Comparison of ENCODE assay signal across 9 cellular contexts in the genomic region with DNA sequence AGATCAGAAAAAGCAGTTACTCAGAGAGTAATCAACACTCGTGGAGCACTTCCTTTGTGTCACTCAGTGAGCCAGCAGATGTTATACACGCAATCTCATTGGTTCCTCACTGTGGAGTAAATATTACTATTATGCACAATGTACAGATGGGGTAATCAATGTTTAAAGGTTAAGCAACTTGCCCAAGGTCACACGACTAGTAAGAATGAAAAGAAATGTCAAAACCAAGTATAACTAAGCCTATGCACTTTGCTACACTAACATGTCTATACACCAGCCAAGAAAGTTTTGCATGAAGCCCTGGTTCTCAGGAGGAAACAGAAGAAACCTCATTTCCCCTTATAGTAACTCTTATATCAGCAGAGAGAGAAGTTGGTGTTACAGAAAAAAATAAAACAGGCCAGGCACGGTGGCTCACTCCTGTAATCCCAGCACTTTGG. TPM values are rescaled to one million over a fixed set of nuclear protein-coding genes. Genes with fewer than 3 reads are reported as not detected.
A peak's percentile ranks its signal among the peaks of the same experiment; 100 is the strongest.
DNase-seq lines count a peak whose midpoint lies in the region; ATAC-seq, FAIRE-seq and TF ChIP-seq lines count a peak whose summit lies in the region.
"Had no signal": no experiment of that assay in that cellular context is flagged by ENCODE, and none has a peak within 500 bp of the region (broad histone marks: within the 10 kb centered on the region; RNA-seq: fewer than 3 reads in every experiment).

No MANE protein-coding gene starts in this region.

- H3K27me3 ChIP-seq in OCI-LY3 (ENCODE audit: low read depth, low read length): no peaks in the 10 kb centered on the region

- peaks cover 43% of the 10 kb centered on the region for H3K36me3 ChIP-seq in OCI-LY3 (replicated peaks; ENCODE audit: low read depth, low read length)

- DNase-seq in natural killer cell (no peak), GM19238 (ENCODE audit: insufficient read length, low spot score) (no peak), H54 (ENCODE audit: insufficient read length, low spot score) (no peak), Right ventricle myocardium superior (no peak)
- DNase-seq: NCI-H2029 had no signal

- no peak overlapping the region for H3K4me3 ChIP-seq in OCI-LY3 (ENCODE audit: low read length)

- peaks cover 16 to 31% of the 10 kb centered on the region in 2 donors for H3K4me1 Mint-ChIP-seq in natural killer cell

- H3K9me3 Mint-ChIP-seq in natural killer cell: no peaks in the 10 kb centered on the region

- ATAC-seq in GM18907 (IDR thresholded peaks at IDR 0.05; ENCODE audit: unreplicated experiment) (peak; percentile 42), HG02870 (IDR thresholded peaks at IDR 0.05; ENCODE audit: unreplicated experiment) (peak; percentile 42), natural killer cell (peak in 2 of 3 donors; percentile 27 to 62), GM19397 (IDR thresholded peaks at IDR 0.05; ENCODE audit: unreplicated experiment) (no peak), Right ventricle myocardium superior (ENCODE audit: poor library complexity) (no peak)

- H4K20me1 ChIP-seq in OCI-LY3 (ENCODE audit: insufficient read depth, low read length): 0 out of 2 replicates have a peak, but pooled peaks cover 5% of the 10 kb centered on the region

- no peak for TF ChIP-seq POLR2A in H54 (IDR thresholded peaks at IDR 0.05; ENCODE audit: low read depth, low read length)

- peaks cover 31% of the 10 kb centered on the region for H3K79me2 ChIP-seq in OCI-LY3 (ENCODE audit: low read length)

- no peak overlapping the region for H3K9ac ChIP-seq in OCI-LY3 (ENCODE audit: low read length)

- intact Hi-C loops in natural killer cell (cut with micrococcal nuclease) (loop anchor here (5.0 kb wide), 2 partner anchors 197 to 648 kb away; a partner anchor contains a TSS), Right ventricle myocardium superior (cut with DNase I) (loop anchor here (5.0 to 10.0 kb wide), 2 partner anchors 87 to 95 kb away; a partner anchor contains a TSS)

- no peak overlapping the region for H2AFZ ChIP-seq in OCI-LY3 (ENCODE audit: low read depth, low read length)

- H3K4me3 Mint-ChIP-seq in natural killer cell: no peak overlapping the region

- H3K27ac Mint-ChIP-seq in natural killer cell: peak overlapping the region; percentile 29 to 31

- H3K9me3 ChIP-seq in OCI-LY3 (ENCODE audit: insufficient read depth, low read length): no peaks in the 10 kb centered on the region

- H3K4me1 ChIP-seq in OCI-LY3 (ENCODE audit: low read length): peaks cover 33% of the 10 kb centered on the region

- FAIRE-seq in H54 (lab: Jason Lieb, UNC): no peak

- TF ChIP-seq CTCF in OCI-LY3 (IDR thresholded peaks at IDR 0.05; ENCODE audit: low read depth, low read length) (no peak), natural killer cell (IDR thresholded peaks at IDR 0.05) (no peak)

- H3K4me2 ChIP-seq in OCI-LY3 (ENCODE audit: low read length): peak overlapping the region; percentile 54

- H3K36me3 Mint-ChIP-seq in natural killer cell: peaks cover 7% of the 10 kb centered on the region

- peak overlapping the region; percentile 69 for H3K27ac ChIP-seq in OCI-LY3 (ENCODE audit: low read length)

- no peaks in the 10 kb centered on the region for H3K27me3 Mint-ChIP-seq in natural killer cell (ENCODE audit: low read depth in 2 of 2)

RNA-seq across cellular contexts. Expression of a gene that starts 5.4 kb away (rescaled TPM):
- 10 to 100 TPM; 10.1 to 11.5 (median 11.0) TPM for total RNA-seq in natural killer cell
- 14.8 TPM for total RNA-seq in Right ventricle myocardium superior

Comparison
In these comparisons a context has a peak if more than half of its experiments do, and no peak if none do; other contexts are left out.
1. ATAC-seq: peak in GM18907 (single experiment), HG02870 (single experiment) and natural killer cell (2 of 3); none in GM19397 (single experiment) and Right ventricle myocardium superior (single experiment).